In genomic region chr2:74142340-74142739, GRCh38 we compare ENCODE assay signal across 1 cellular context.
TF ChIP-seq lines count a peak whose summit lies in the region.

No MANE protein-coding gene starts in this region.

TF ChIP-seq in GM23338, 12 proteins besides CTCF, POLR2A, EP300 and RAD21 (continued from another document):
- TF ChIP-seq ZNF462 (CRISPR knock-in tag; IDR thresholded peaks at IDR 0.05) (no peak), ZNF331 (CRISPR knock-in tag; IDR thresholded peaks at IDR 0.05; ENCODE audit: low read depth) (no peak)
TF ChIP-seq in GM23338: peak in this region for 0.
